Comparison of ENCODE assay signal across 8 cellular contexts in the genomic region with DNA sequence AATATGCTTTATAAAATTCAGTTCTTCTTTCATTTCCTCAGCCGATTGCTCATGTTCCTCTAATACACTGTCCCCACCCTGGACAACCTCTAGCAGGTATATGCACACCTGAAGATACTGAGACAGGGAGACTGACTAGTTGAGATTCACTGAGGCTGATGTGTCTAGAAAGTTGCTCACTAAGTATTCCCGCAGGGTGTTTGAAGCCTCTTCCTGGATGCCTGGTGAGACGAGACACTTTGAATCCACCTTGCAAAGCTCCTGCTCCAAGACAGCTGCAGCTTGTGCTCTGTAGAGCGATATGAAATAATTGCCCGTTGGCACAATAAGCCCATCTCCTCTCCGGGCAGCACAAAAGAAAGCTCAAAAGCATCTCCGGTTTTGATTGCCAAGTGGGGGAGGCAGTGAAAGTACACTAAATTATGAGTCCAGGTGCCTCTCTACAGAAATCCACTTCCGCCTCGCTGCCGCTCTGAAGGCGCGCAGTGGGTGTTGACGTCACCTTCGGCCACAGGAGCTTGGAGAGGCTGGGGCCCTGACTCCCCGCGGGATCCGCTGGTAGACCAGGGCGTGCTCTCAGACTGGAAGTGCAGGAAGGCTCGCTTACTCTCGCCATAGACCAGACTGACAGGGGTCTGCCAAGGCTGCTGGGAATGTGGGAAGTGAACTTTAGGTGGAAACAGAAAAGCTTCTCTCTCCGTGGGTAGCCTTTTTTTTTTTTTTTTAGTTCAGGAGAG.
A peak's percentile ranks its signal among the peaks of the same experiment; 100 is the strongest.
DNase-seq lines count a peak whose midpoint lies in the region; ATAC-seq lines count a peak whose summit lies in the region.

No MANE protein-coding gene starts in this region.

- peak overlapping the region; percentile 33 to 75 for H3K4me3 ChIP-seq in muscle layer of colon (ENCODE audit: low read depth in 1 of 2, low read length in 2 of 2)

- H3K9ac ChIP-seq in muscle layer of colon (ENCODE audit: low read length), result peak overlapping the region; percentile 55

- H3K9me3 ChIP-seq in muscle layer of colon (ENCODE audit: low read length), result no peaks in the 10 kb centered on the region

- H3K4me3 Mint-ChIP-seq in stimulated activated memory B cell treated with anti-CD40 and anti-IgM and Interleukin-4, amounts not matched to agents 10 μg/mL and 1 μg/mL and 100 μg/mL, for 72 hours, result peak overlapping the region; percentile 81

- no peaks in the 10 kb centered on the region for H3K27me3 ChIP-seq in muscle layer of colon (ENCODE audit: control insufficient read depth in 1 of 2, insufficient read depth in 2 of 2, low read length in 2 of 2)

- DNase-seq in NCI-H524 (lab: John Stamatoyannopoulos, UW), result peak; percentile 43 to 73
- DNase-seq in NCI-H524 treated with DMSO at 0.1 percent for 48 hours (lab: John Stamatoyannopoulos, UW), result no peak
- DNase-seq in NCI-H2196 treated with DMSO at 0.1 percent for 48 hours (lab: John Stamatoyannopoulos, UW; ENCODE audit: unreplicated experiment), result peak; percentile 87
- peak; percentile 49 for DNase-seq in activated CD4-positive, alpha-beta T cell treated with anti-CD3 and anti-CD28 coated beads, Interleukin-2, amount 50 U/mL, for 4 hours
- DNase-seq in effector CD8-positive, alpha-beta T cell (lab: John Stamatoyannopoulos, UW), result peak; percentile 38

- no peaks in the 10 kb centered on the region for H3K9me3 Mint-ChIP-seq in stimulated activated memory B cell treated with anti-CD40 and anti-IgM and Interleukin-4, amounts not matched to agents 10 μg/mL and 1 μg/mL and 100 μg/mL, for 72 hours

- H3K4me1 ChIP-seq in muscle layer of colon (ENCODE audit: insufficient read depth, low read length), result peaks cover 14% of the 10 kb centered on the region

- no peak overlapping the region for H3K27ac ChIP-seq in muscle layer of colon (ENCODE audit: low read depth, low read length)

- H3K4me1 Mint-ChIP-seq in stimulated activated memory B cell treated with anti-CD40 and anti-IgM and Interleukin-4, amounts not matched to agents 10 μg/mL and 1 μg/mL and 100 μg/mL, for 72 hours, result peaks cover 17% of the 10 kb centered on the region

- peak overlapping the region; percentile 79 for H3K27ac Mint-ChIP-seq in stimulated activated memory B cell treated with anti-CD40 and anti-IgM and Interleukin-4, amounts not matched to agents 10 μg/mL and 1 μg/mL and 100 μg/mL, for 72 hours

- peaks cover 8% of the 10 kb centered on the region for H3K27me3 Mint-ChIP-seq in stimulated activated memory B cell treated with anti-CD40 and anti-IgM and Interleukin-4, amounts not matched to agents 10 μg/mL and 1 μg/mL and 100 μg/mL, for 72 hours

- no peaks in the 10 kb centered on the region for H3K36me3 ChIP-seq in muscle layer of colon (ENCODE audit: insufficient read depth, low read length)

- H3K36me3 Mint-ChIP-seq in stimulated activated memory B cell treated with anti-CD40 and anti-IgM and Interleukin-4, amounts not matched to agents 10 μg/mL and 1 μg/mL and 100 μg/mL, for 72 hours, result no peaks in the 10 kb centered on the region

- peak; percentile 89 for ATAC-seq in HG03103 (IDR thresholded peaks at IDR 0.05; ENCODE audit: low read depth, unreplicated experiment)
- peak; percentile 91 for ATAC-seq in stimulated activated memory B cell treated with anti-CD40 and anti-IgM and Interleukin-4, amounts not matched to agents 10 μg/mL and 1 μg/mL and 100 μg/mL, for 72 hours
